Comparison of ENCODE assay signal across 2 cellular contexts in the genomic region with DNA sequence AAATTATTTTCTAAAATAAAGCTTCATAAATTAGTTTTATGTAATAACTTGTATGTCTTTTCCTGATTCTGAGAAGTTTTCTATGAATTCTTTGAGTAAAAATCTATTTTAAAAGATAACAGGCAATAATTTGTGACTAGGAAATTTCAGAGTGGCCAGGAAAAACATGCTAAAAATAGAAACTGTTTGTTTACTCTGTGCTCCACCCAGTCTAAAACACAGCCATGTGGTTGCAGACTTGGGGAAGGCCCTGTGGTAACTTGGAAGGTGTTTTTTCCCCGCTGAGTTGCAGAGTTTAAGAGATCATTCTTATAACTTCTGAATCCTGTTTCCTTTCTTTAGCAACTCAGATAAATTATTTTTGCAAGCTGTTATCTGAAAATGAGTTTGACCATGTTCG.
TF ChIP-seq lines count a peak whose summit lies in the region.

No MANE protein-coding gene starts in this region.

TF ChIP-seq in liver, 16 proteins besides CTCF, POLR2A, EP300 and RAD21 (continued from another document):
- TF ChIP-seq MAX (IDR thresholded peaks at IDR 0.05), result peak; percentile 45
- TF ChIP-seq YY1 (IDR thresholded peaks at IDR 0.05), result no peak
- TF ChIP-seq FOXA2 (IDR thresholded peaks at IDR 0.05), result peak; percentile 79
- peak in 1 of 2 donors; percentile 13 for TF ChIP-seq RXRA (IDR thresholded peaks at IDR 0.05)
- peak; percentile 44 for TF ChIP-seq SP1 (IDR thresholded peaks at IDR 0.05)
- no peak for TF ChIP-seq TAF1 (conservative IDR thresholded peaks at IDR 0.05)
- no peak for TF ChIP-seq REST (IDR thresholded peaks at IDR 0.05)
- TF ChIP-seq EGR1 (IDR thresholded peaks at IDR 0.05; ENCODE audit: low read depth in 2 of 2), result no peak
- TF ChIP-seq, protein P1, sequence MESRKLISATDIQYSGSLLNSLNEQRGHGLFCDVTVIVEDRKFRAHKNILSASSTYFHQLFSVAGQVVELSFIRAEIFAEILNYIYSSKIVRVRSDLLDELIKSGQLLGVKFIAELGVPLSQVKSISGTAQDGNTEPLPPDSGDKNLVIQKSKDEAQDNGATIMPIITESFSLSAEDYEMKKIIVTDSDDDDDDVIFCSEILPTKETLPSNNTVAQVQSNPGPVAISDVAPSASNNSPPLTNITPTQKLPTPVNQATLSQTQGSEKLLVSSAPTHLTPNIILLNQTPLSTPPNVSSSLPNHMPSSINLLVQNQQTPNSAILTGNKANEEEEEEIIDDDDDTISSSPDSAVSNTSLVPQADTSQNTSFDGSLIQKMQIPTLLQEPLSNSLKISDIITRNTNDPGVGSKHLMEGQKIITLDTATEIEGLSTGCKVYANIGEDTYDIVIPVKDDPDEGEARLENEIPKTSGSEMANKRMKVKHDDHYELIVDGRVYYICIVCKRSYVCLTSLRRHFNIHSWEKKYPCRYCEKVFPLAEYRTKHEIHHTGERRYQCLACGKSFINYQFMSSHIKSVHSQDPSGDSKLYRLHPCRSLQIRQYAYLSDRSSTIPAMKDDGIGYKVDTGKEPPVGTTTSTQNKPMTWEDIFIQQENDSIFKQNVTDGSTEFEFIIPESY (IDR thresholded peaks at IDR 0.05), result no peak
- peak; percentile 17 to 22 for TF ChIP-seq HNF4A (conservative IDR thresholded peaks at IDR 0.05)
- no peak for TF ChIP-seq ATF3 (IDR thresholded peaks at IDR 0.05)
- TF ChIP-seq NR2F2 (IDR thresholded peaks at IDR 0.05), result no peak

TF ChIP-seq in HepG2, 621 proteins besides CTCF, POLR2A, EP300 and RAD21 (continued from another document):
- TF ChIP-seq ZNF292 (CRISPR knock-in tag; IDR thresholded peaks at IDR 0.05; ENCODE audit: borderline replicate concordance, low read depth) (no peak), ZBTB38 (CRISPR knock-in tag; IDR thresholded peaks at IDR 0.05) (no peak), SETDB1 (CRISPR knock-in tag; IDR thresholded peaks at IDR 0.05; ENCODE audit: borderline replicate concordance) (no peak), HHEX (CRISPR knock-in tag; IDR thresholded peaks at IDR 0.05) (no peak)
